Comparison of ENCODE assay signal across 15 cellular contexts in the genomic region with DNA sequence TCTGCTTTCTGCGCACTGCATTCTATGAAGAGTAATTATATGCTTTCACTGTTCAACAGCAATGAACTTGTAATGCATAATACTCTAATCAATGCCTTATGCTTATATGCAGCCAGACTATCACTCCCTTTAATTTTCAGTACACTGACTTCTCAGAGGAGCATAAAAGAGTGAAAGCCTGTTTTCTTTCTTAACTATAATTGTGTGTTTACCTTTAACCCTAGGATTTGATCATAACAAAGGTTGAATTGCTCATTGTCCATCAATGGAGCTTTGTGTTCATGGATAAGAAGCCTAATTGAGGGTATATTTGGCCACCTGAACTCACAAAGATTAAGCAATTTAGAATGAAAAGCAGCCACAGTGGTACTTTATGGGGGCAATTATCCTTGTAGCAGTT.
DNase-seq lines count a peak whose midpoint lies in the region; ATAC-seq and TF ChIP-seq lines count a peak whose summit lies in the region.
"Had no signal": no experiment of that assay in that cellular context is flagged by ENCODE, and none has a peak within 500 bp of the region (broad histone marks: within the 10 kb centered on the region; RNA-seq: fewer than 3 reads in every experiment).

No MANE protein-coding gene starts in this region.

- intact Hi-C loops in mucosa of descending colon (cut with DNase I, micrococcal nuclease), result no loop called here

- H3K79me2 ChIP-seq in Karpas-422 (ENCODE audit: low read length), result no peaks in the 10 kb centered on the region

- H3K4me1 ChIP-seq in HAP-1, result peaks cover 42% of the 10 kb centered on the region
- no peaks in the 10 kb centered on the region for H3K4me1 ChIP-seq in mucosa of descending colon (ENCODE audit: low read depth)
- no peaks in the 10 kb centered on the region for H3K4me1 ChIP-seq in Karpas-422 (ENCODE audit: low read length)
- H3K4me1 ChIP-seq: A549, Caco-2 had no signal

- TF ChIP-seq CTCF in mucosa of descending colon (IDR thresholded peaks at IDR 0.05) (no peak), brain microvascular endothelial cell (IDR thresholded peaks at IDR 0.05; ENCODE audit: low read depth, low read length, missing control alignments) (no peak), GM13976 (IDR thresholded peaks at IDR 0.05; ENCODE audit: borderline replicate concordance, control extremely low read depth, extremely low read depth, insufficient read depth, missing control alignments) (no peak)

- in situ Hi-C loops in HAP-1 (cut with MboI; ENCODE audit: low sequenced_read_pairs), result loop anchor here (10.0 kb wide), 1 partner anchor 71 kb away; no protein-coding TSS in a partner anchor
- in situ Hi-C loops in brain microvascular endothelial cell (cut with HindIII; ENCODE audit: low pct_ligation_motif_present, low sequenced_read_pairs), result no loop called here
- in situ Hi-C loops in GM13976 (cut with MboI; ENCODE audit: low sequenced_read_pairs, unreplicated experiment), result no loop called here

- H3K36me3 ChIP-seq in HAP-1 (replicated peaks), result no peaks in the 10 kb centered on the region
- no peaks in the 10 kb centered on the region for H3K36me3 ChIP-seq in mucosa of descending colon (ENCODE audit: low read depth)
- no peaks in the 10 kb centered on the region for H3K36me3 ChIP-seq in Karpas-422 (ENCODE audit: insufficient read depth, low read length)
- H3K36me3 ChIP-seq in brain microvascular endothelial cell (replicated peaks), result no peaks in the 10 kb centered on the region

- H3K9ac ChIP-seq in Karpas-422 (ENCODE audit: low read length), result no peak overlapping the region

- H3K4me3 ChIP-seq in HAP-1 (no peak overlapping the region), mucosa of descending colon (no peak overlapping the region), Karpas-422 (ENCODE audit: low read length) (no peak overlapping the region), brain microvascular endothelial cell (ENCODE audit: low read depth, low read length) (no peak overlapping the region)
- H3K4me3 ChIP-seq: A549 had no signal

- DNase-seq in HAP-1 (ENCODE audit: low spot score in 2 of 2), result peak; percentile 36 to 100
- peak; percentile 91 for DNase-seq in NCI-H1436 treated with DMSO at 0.1 percent for 48 hours (lab: John Stamatoyannopoulos, UW)
- DNase-seq in NCI-H2227 treated with DMSO at 0.1 percent for 48 hours (lab: John Stamatoyannopoulos, UW), result peak; percentile 99
- no peak for DNase-seq in mucosa of descending colon
- no peak for DNase-seq in Karpas-422
- DNase-seq in brain microvascular endothelial cell, result no peak
- DNase-seq in GM13976 (ENCODE audit: low spot score), result no peak
- DNase-seq: Caco-2, DND-41, GDM1, GOT3, NCI-H82, SHP77 treated with DMSO at 0.1 percent for 48 hours had no signal

- H3K27ac ChIP-seq in Karpas-422 (ENCODE audit: low read length) (no peak overlapping the region), brain microvascular endothelial cell (no peak overlapping the region)
- H3K27ac ChIP-seq: A549, HL-60 had no signal

- H3K9me3 ChIP-seq in HAP-1 (no peaks in the 10 kb centered on the region), mucosa of descending colon (no peaks in the 10 kb centered on the region), Karpas-422 (ENCODE audit: low read length) (no peaks in the 10 kb centered on the region)
- H3K9me3 ChIP-seq: Caco-2 had no signal

- H3K9me2 ChIP-seq in Karpas-422 (replicated peaks; ENCODE audit: insufficient read depth, low read length), result no peaks in the 10 kb centered on the region

- no peaks in the 10 kb centered on the region for H4K20me1 ChIP-seq in Karpas-422 (ENCODE audit: insufficient read depth, low read depth, low read length)

- ATAC-seq in mucosa of descending colon, result peak; percentile 25
- ATAC-seq: A549 had no signal

- no peaks in the 10 kb centered on the region for H3K27me3 ChIP-seq in HAP-1 (ENCODE audit: low read depth)
- H3K27me3 ChIP-seq in Karpas-422 (ENCODE audit: low read length), result no peaks in the 10 kb centered on the region
- H3K27me3 ChIP-seq in brain microvascular endothelial cell (replicated peaks), result no peaks in the 10 kb centered on the region

- no peak overlapping the region for H3K4me2 ChIP-seq in Karpas-422 (ENCODE audit: low read depth, low read length, poor library complexity, severe bottlenecking)
- H3K4me2 ChIP-seq: A549 had no signal

- no peak overlapping the region for H2AFZ ChIP-seq in Karpas-422 (ENCODE audit: low read length)

Comparison
In these comparisons a context has a peak if more than half of its experiments do, and no peak if none do; other contexts are left out.
1. DNase-seq: peak in HAP-1 (2 of 2), NCI-H1436 treated with DMSO at 0.1 percent for 48 hours (single experiment) and NCI-H2227 treated with DMSO at 0.1 percent for 48 hours (single experiment); none in mucosa of descending colon (0 of 3), Karpas-422 (single experiment), brain microvascular endothelial cell (single experiment) and GM13976 (single experiment).